Comparison of ENCODE assay signal across 1 cellular context in genomic region chr16:58628845-58629680, GRCh38.
A peak's percentile ranks its signal among the peaks of the same experiment; 100 is the strongest.
TF ChIP-seq lines count a peak whose summit lies in the region.

No MANE protein-coding gene starts in this region.

TF ChIP-seq in K562, 482 proteins besides CTCF, POLR2A, EP300 and RAD21 (continued from another document and continues in another):
- no peak for TF ChIP-seq TFE3 (CRISPR knock-in tag; IDR thresholded peaks at IDR 0.05)
- TF ChIP-seq TAF9B (IDR thresholded peaks at IDR 0.05; ENCODE audit: partially characterized antibody), result no peak
- no peak for TF ChIP-seq TARDBP (IDR thresholded peaks at IDR 0.05)
- no peak for TF ChIP-seq ZFP30 (CRISPR knock-in tag; IDR thresholded peaks at IDR 0.05; ENCODE audit: borderline replicate concordance)
- TF ChIP-seq USF2 (CRISPR knock-in tag; IDR thresholded peaks at IDR 0.05), result no peak
- TF ChIP-seq FIP1L1 (IDR thresholded peaks at IDR 0.05; ENCODE audit: low read depth, low read length, poor library complexity, severe bottlenecking), result no peak
- no peak for TF ChIP-seq NELFE (IDR thresholded peaks at IDR 0.05; ENCODE audit: insufficient read depth, insufficient read length)
- TF ChIP-seq PRDM10 (IDR thresholded peaks at IDR 0.05; ENCODE audit: partially characterized antibody), result no peak
- TF ChIP-seq THAP12 (CRISPR knock-in tag; IDR thresholded peaks at IDR 0.05), result 0 out of 2 replicates have a peak, but pooled peaks have one; percentile 41
- no peak for TF ChIP-seq RBM17 (IDR thresholded peaks at IDR 0.05; ENCODE audit: borderline replicate concordance, low read depth, low read length)
- TF ChIP-seq CBFB (CRISPR knock-in tag; IDR thresholded peaks at IDR 0.05), result peak; percentile 44; the same call in 1 of the 2 replicates
- TF ChIP-seq NR1H2 (CRISPR knock-in tag; IDR thresholded peaks at IDR 0.05), result peak; percentile 47; the same call in 1 of the 2 replicates
- TF ChIP-seq ARID3B (CRISPR knock-in tag; IDR thresholded peaks at IDR 0.05; ENCODE audit: borderline replicate concordance), result no peak
- TF ChIP-seq ZNF644 (tag; IDR thresholded peaks at IDR 0.05; ENCODE audit: low read depth), result no peak
- no peak for TF ChIP-seq ZNF436 (CRISPR knock-in tag; IDR thresholded peaks at IDR 0.05)
- no peak for TF ChIP-seq ZNF280A (IDR thresholded peaks at IDR 0.05; ENCODE audit: low read depth, partially characterized antibody)
- TF ChIP-seq DDX20 (tag; IDR thresholded peaks at IDR 0.05; ENCODE audit: low read depth), result no peak
- TF ChIP-seq PYGO2 (tag; IDR thresholded peaks at IDR 0.05), result no peak
- no peak for TF ChIP-seq ZNF512 (tag; IDR thresholded peaks at IDR 0.05)
- TF ChIP-seq TRIM24 (IDR thresholded peaks at IDR 0.05), result no peak
- TF ChIP-seq CLOCK (CRISPR knock-in tag; IDR thresholded peaks at IDR 0.05; ENCODE audit: borderline replicate concordance), result no peak
- no peak for TF ChIP-seq HMG20A (CRISPR knock-in tag; conservative IDR thresholded peaks at IDR 0.05)
- TF ChIP-seq ARID3A (IDR thresholded peaks at IDR 0.05; ENCODE audit: borderline replicate concordance, low read depth, low read length), result no peak
- peak; percentile 21; the same call in 1 of the 2 replicates for TF ChIP-seq ZNF316 (IDR thresholded peaks at IDR 0.05)
- TF ChIP-seq ZNF280B (CRISPR knock-in tag; IDR thresholded peaks at IDR 0.05), result no peak
- TF ChIP-seq ZNF76 (CRISPR knock-in tag; IDR thresholded peaks at IDR 0.05; ENCODE audit: borderline replicate concordance), result no peak
- TF ChIP-seq ZNF395 (CRISPR knock-in tag; IDR thresholded peaks at IDR 0.05), result no peak
- TF ChIP-seq ZNF75A (CRISPR knock-in tag; IDR thresholded peaks at IDR 0.05), result no peak
- TF ChIP-seq ZNF354B (CRISPR knock-in tag; IDR thresholded peaks at IDR 0.05), result no peak
- no peak for TF ChIP-seq NR3C1 (CRISPR knock-in tag; IDR thresholded peaks at IDR 0.05)
- TF ChIP-seq PPARD (CRISPR knock-in tag; IDR thresholded peaks at IDR 0.05), result no peak
- TF ChIP-seq ELF2 (CRISPR knock-in tag; IDR thresholded peaks at IDR 0.05), result no peak
- no peak; the same call in 1 of the 2 replicates for TF ChIP-seq VEZF1 (CRISPR knock-in tag; IDR thresholded peaks at IDR 0.05)
- TF ChIP-seq ZNF212 (CRISPR knock-in tag; IDR thresholded peaks at IDR 0.05), result no peak
